Comparison of ENCODE assay signal across 12 cellular contexts in genomic region chr1:30746212-30747027, GRCh38. TPM values are rescaled to one million over a fixed set of nuclear protein-coding genes. Genes with fewer than 3 reads are reported as not detected.
A peak's percentile ranks its signal among the peaks of the same experiment; 100 is the strongest.
DNase-seq lines count a peak whose midpoint lies in the region; ATAC-seq and TF ChIP-seq lines count a peak whose summit lies in the region.
"Had no signal": no experiment of that assay in that cellular context is flagged by ENCODE, and none has a peak within 500 bp of the region (broad histone marks: within the 10 kb centered on the region; RNA-seq: fewer than 3 reads in every experiment).

No MANE protein-coding gene starts in this region.

- H3K4me3 ChIP-seq in left lung, result peak overlapping the region in 1 of 2 donors; percentile 9
- no peak overlapping the region for H3K4me3 ChIP-seq in transverse colon
- no peak overlapping the region for H3K4me3 ChIP-seq in gastroesophageal sphincter
- H3K4me3 ChIP-seq: psoas muscle had no signal

- peak overlapping the region; percentile 64 for H3K4me3 Mint-ChIP-seq in activated CD8-positive, alpha-beta memory T cell treated with anti-CD3 and anti-CD28 coated beads, Interleukin-2, amount 10 ng/mL, durations not matched to agents 7 days and 5 days
- peak overlapping the region; percentile 87 for H3K4me3 Mint-ChIP-seq in activated CD8-positive, alpha-beta T cell treated with anti-CD3 and anti-CD28 coated beads for 36 hours

- peaks cover 0 to 48% of the 10 kb centered on the region in 2 donors for H3K36me3 ChIP-seq in left lung
- no peaks in the 10 kb centered on the region for H3K36me3 ChIP-seq in transverse colon
- H3K36me3 ChIP-seq in gastroesophageal sphincter, result no peaks in the 10 kb centered on the region

- POLR2A ChIA-PET in activated CD8-positive, alpha-beta T cell treated with anti-CD3 and anti-CD28 coated beads for 36 hours (lab: Charles Lee), result interaction anchor here (0.8 to 36.3 kb wide), 3 partner anchors 12 to 16 kb away, joined by 4 to 671 read pairs (median 44); partner anchors contain the start of gene LAPTM5

- TF ChIP-seq EP300 in transverse colon (IDR thresholded peaks at IDR 0.05; ENCODE audit: low read depth), result no peak
- TF ChIP-seq EP300 in gastroesophageal sphincter (IDR thresholded peaks at IDR 0.05), result no peak

- no peak for TF ChIP-seq CTCF in activated CD8-positive, alpha-beta T cell treated with anti-CD3 and anti-CD28 coated beads for 36 hours (IDR thresholded peaks at IDR 0.05)
- TF ChIP-seq CTCF in left lung (IDR thresholded peaks at IDR 0.05), result no peak
- no peak for TF ChIP-seq CTCF in transverse colon (IDR thresholded peaks at IDR 0.05)
- no peak for TF ChIP-seq CTCF in gastroesophageal sphincter (IDR thresholded peaks at IDR 0.05)

- peaks cover 0 to 100% of the 10 kb centered on the region in 2 donors for H3K4me1 ChIP-seq in left lung
- H3K4me1 ChIP-seq in transverse colon, result peaks cover 0 to 67% (median 17%) of the 10 kb centered on the region in 4 donors
- peaks cover 0 to 21% (median 0%) of the 10 kb centered on the region in 3 donors for H3K4me1 ChIP-seq in gastroesophageal sphincter
- H3K4me1 ChIP-seq: psoas muscle had no signal

- H3K4me1 Mint-ChIP-seq in activated CD8-positive, alpha-beta memory T cell treated with anti-CD3 and anti-CD28 coated beads, Interleukin-2, amount 10 ng/mL, durations not matched to agents 7 days and 5 days, result peaks cover 99% of the 10 kb centered on the region
- H3K4me1 Mint-ChIP-seq in activated CD8-positive, alpha-beta T cell treated with anti-CD3 and anti-CD28 coated beads for 36 hours (ENCODE audit: low read depth), result peaks cover 99% of the 10 kb centered on the region

- 70 to 71% methylated on average over 2 to 16 of the region's 16 CpGs for WGBS in transverse colon (ENCODE audit: low coverage in 1 of 2), 2 donors
- 79 to 87% methylated on average over 5 to 8 of the region's 16 CpGs for WGBS in gastroesophageal sphincter (ENCODE audit: low coverage in 1 of 2), 2 donors

- H3K27ac Mint-ChIP-seq in activated CD8-positive, alpha-beta memory T cell treated with anti-CD3 and anti-CD28 coated beads, Interleukin-2, amount 10 ng/mL, durations not matched to agents 7 days and 5 days, result peak overlapping the region; percentile 96
- peak overlapping the region; percentile 98 for H3K27ac Mint-ChIP-seq in activated CD8-positive, alpha-beta T cell treated with anti-CD3 and anti-CD28 coated beads for 36 hours

- peaks cover 39% of the 10 kb centered on the region for H3K36me3 Mint-ChIP-seq in activated CD8-positive, alpha-beta memory T cell treated with anti-CD3 and anti-CD28 coated beads, Interleukin-2, amount 10 ng/mL, durations not matched to agents 7 days and 5 days
- peaks cover 68% of the 10 kb centered on the region for H3K36me3 Mint-ChIP-seq in activated CD8-positive, alpha-beta T cell treated with anti-CD3 and anti-CD28 coated beads for 36 hours (ENCODE audit: low read depth)

- no peak for DNase-seq in activated CD8-positive, alpha-beta memory T cell treated with anti-CD3 and anti-CD28 coated beads, Interleukin-2, amount 10 ng/mL, durations not matched to agents 7 days and 5 days
- no peak for DNase-seq in activated CD8-positive, alpha-beta memory T cell treated with anti-CD3 and anti-CD28 coated beads, Interleukin-2, amount 50 U/mL, for 48 hours
- DNase-seq in activated CD8-positive, alpha-beta T cell treated with anti-CD3 and anti-CD28 coated beads for 36 hours, result no peak
- DNase-seq in left lung, result no peak
- DNase-seq in transverse colon, result no peak
- no peak for DNase-seq in NCI-H82 treated with DMSO at 0.1 percent for 48 hours (lab: John Stamatoyannopoulos, UW; ENCODE audit: unreplicated experiment)
- DNase-seq: activated gamma-delta T cell treated with Interleukin-2 at 50 U/mL for 16 hours, NCI-H748 treated with DMSO at 0.1 percent for 48 hours, psoas muscle, T1000 had no signal

- H3K27ac ChIP-seq in left lung, result peak overlapping the region; percentile 7 to 57
- H3K27ac ChIP-seq in transverse colon, result peak overlapping the region; percentile 40 to 62 (median 58)
- H3K27ac ChIP-seq in gastroesophageal sphincter, result peak overlapping the region in 1 of 4 donors; percentile 15
- H3K27ac ChIP-seq: psoas muscle had no signal

- TF ChIP-seq POLR2A in transverse colon (IDR thresholded peaks at IDR 0.05) (no peak), gastroesophageal sphincter (IDR thresholded peaks at IDR 0.05) (no peak)

- intact Hi-C loops in activated CD8-positive, alpha-beta T cell treated with anti-CD3 and anti-CD28 coated beads for 36 hours (cut with micrococcal nuclease), result no loop called here
- intact Hi-C loops in left lung (cut with DNase I) (no loop called here), transverse colon (cut with DNase I; ENCODE audit: low total_unique reads) (no loop called here)

- no peaks in the 10 kb centered on the region for H3K9me3 ChIP-seq in left lung
- no peaks in the 10 kb centered on the region for H3K9me3 ChIP-seq in transverse colon
- H3K9me3 ChIP-seq in gastroesophageal sphincter, result no peaks in the 10 kb centered on the region
- H3K9me3 ChIP-seq: psoas muscle had no signal

- no peaks in the 10 kb centered on the region for H3K27me3 Mint-ChIP-seq in activated CD8-positive, alpha-beta memory T cell treated with anti-CD3 and anti-CD28 coated beads, Interleukin-2, amount 10 ng/mL, durations not matched to agents 7 days and 5 days
- no peaks in the 10 kb centered on the region for H3K27me3 Mint-ChIP-seq in activated CD8-positive, alpha-beta T cell treated with anti-CD3 and anti-CD28 coated beads for 36 hours

- in situ Hi-C loops in transverse colon (cut with MboI; ENCODE audit: low pct_ligation_motif_present in 1 of 4, low pct_unique_long_range_greater_than_20kb in 1 of 4, low sequenced_read_pairs in 3 of 4), result no loop called here

- H3K9me3 Mint-ChIP-seq in activated CD8-positive, alpha-beta memory T cell treated with anti-CD3 and anti-CD28 coated beads, Interleukin-2, amount 10 ng/mL, durations not matched to agents 7 days and 5 days (ENCODE audit: low read depth), result no peaks in the 10 kb centered on the region
- H3K9me3 Mint-ChIP-seq in activated CD8-positive, alpha-beta T cell treated with anti-CD3 and anti-CD28 coated beads for 36 hours, result no peaks in the 10 kb centered on the region

- ATAC-seq in activated CD8-positive, alpha-beta memory T cell treated with anti-CD3 and anti-CD28 coated beads, Interleukin-2, amount 10 ng/mL, durations not matched to agents 7 days and 5 days, result no peak
- no peak for ATAC-seq in activated CD8-positive, alpha-beta T cell treated with anti-CD3 and anti-CD28 coated beads for 36 hours
- peak; percentile 22 for ATAC-seq in left lung
- ATAC-seq in gastroesophageal sphincter, result no peak
- ATAC-seq in GM21529 (IDR thresholded peaks at IDR 0.05; ENCODE audit: unreplicated experiment), result no peak

- CTCF ChIA-PET in activated CD8-positive, alpha-beta memory T cell treated with anti-CD3 and anti-CD28 coated beads, Interleukin-2, amount 10 ng/mL, durations not matched to agents 7 days and 5 days (lab: Charles Lee), result interaction anchor here (1.5 to 30.3 kb wide), 5 partner anchors 10 to 33 kb away, joined by 4 to 438 read pairs (median 141); partner anchors contain the start of genes LAPTM5 and MATN1
- CTCF ChIA-PET in activated CD8-positive, alpha-beta T cell treated with anti-CD3 and anti-CD28 coated beads for 36 hours (lab: Charles Lee), result interaction anchor here (0.6 to 9.2 kb wide), 7 partner anchors 8 to 318 kb away, joined by 3 to 80 read pairs (median 4); partner anchors contain the start of gene LAPTM5

- no peaks in the 10 kb centered on the region for H3K27me3 ChIP-seq in left lung
- H3K27me3 ChIP-seq in transverse colon, result no peaks in the 10 kb centered on the region
- peaks cover 3% of the 10 kb centered on the region for H3K27me3 ChIP-seq in gastroesophageal sphincter

RNA-seq across cellular contexts. Expression of gene LAPTM5, which starts 11.2 kb away (rescaled TPM):
- total RNA-seq in activated CD8-positive, alpha-beta memory T cell treated with anti-CD3 and anti-CD28 coated beads, Interleukin-2, amount 10 ng/mL, durations not matched to agents 7 days and 5 days, result 100 to 1,000 TPM; 326 to 386 TPM
- total RNA-seq in activated CD8-positive, alpha-beta T cell treated with anti-CD3 and anti-CD28 coated beads for 36 hours, result 100 to 1,000 TPM; 229 to 237 TPM
- total RNA-seq in left lung, result 100 to 1,000 TPM; 185 to 513 TPM
- total RNA-seq in transverse colon, result 10 to 100 TPM in 3 of 4 donors, 1 to 10 TPM in 1; 5.2 to 66.6 (median 34.5) TPM
- total RNA-seq in gastroesophageal sphincter, result 10 to 100 TPM in 3 of 4 donors, 1 to 10 TPM in 1; 8.9 to 75.4 (median 40.4) TPM

RNA-seq across cellular contexts. Expression of gene MATN1, which starts 23.0 kb away (rescaled TPM):
- under 1 TPM in 1 of 2 experiments, not detected in 1; 0.32 TPM for total RNA-seq in activated CD8-positive, alpha-beta memory T cell treated with anti-CD3 and anti-CD28 coated beads, Interleukin-2, amount 10 ng/mL, durations not matched to agents 7 days and 5 days
- 1 to 10 TPM in 1 of 2 experiments, under 1 TPM in 1; 0.45 to 1.4 TPM for total RNA-seq in activated CD8-positive, alpha-beta T cell treated with anti-CD3 and anti-CD28 coated beads for 36 hours
- under 1 TPM in 1 of 2 donors, not detected in 1; 0.08 TPM for total RNA-seq in left lung
- total RNA-seq in transverse colon, result not detected
- not detected for total RNA-seq in gastroesophageal sphincter
- total RNA-seq: psoas muscle had no signal
